In genomic region chr17:40515011-40515410, GRCh38 we compare ENCODE assay signal across 22 cellular contexts. TPM values are rescaled to one million over a fixed set of nuclear protein-coding genes. Genes with fewer than 3 reads are reported as not detected.
A peak's percentile ranks its signal among the peaks of the same experiment; 100 is the strongest.
DNase-seq lines count a peak whose midpoint lies in the region; ATAC-seq and TF ChIP-seq lines count a peak whose summit lies in the region.
"Had no signal": no experiment of that assay in that cellular context is flagged by ENCODE, and none has a peak within 500 bp of the region (broad histone marks: within the 10 kb centered on the region; RNA-seq: fewer than 3 reads in every experiment).

No MANE protein-coding gene starts in this region.

- H3F3A ChIP-seq in GM23248 (ENCODE audit: insufficient read depth): peaks cover 25% of the 10 kb centered on the region

- CTCF ChIA-PET in activated naive CD4-positive, alpha-beta T cell treated with anti-CD3 and anti-CD28 coated beads, Interleukin-2, amount 10 ng/mL, durations not matched to agents 7 days and 5 days (lab: Charles Lee): no interaction called here
- CTCF ChIA-PET in activated naive CD4-positive, alpha-beta T cell treated with anti-CD3 and anti-CD28 coated beads for 36 hours (lab: Charles Lee): no interaction called here
- CTCF ChIA-PET in OCI-LY7 (lab: Charles Lee; ENCODE audit: unreplicated experiment): no interaction called here

- peak overlapping the region; percentile 94 for H3K27ac Mint-ChIP-seq in activated naive CD4-positive, alpha-beta T cell treated with anti-CD3 and anti-CD28 coated beads, Interleukin-2, amount 10 ng/mL, durations not matched to agents 7 days and 5 days
- no peak overlapping the region for H3K27ac Mint-ChIP-seq in activated naive CD4-positive, alpha-beta T cell treated with anti-CD3 and anti-CD28 coated beads for 36 hours
- peak overlapping the region in 1 of 2 donors; percentile 90 for H3K27ac Mint-ChIP-seq in effector memory CD8-positive, alpha-beta T cell
- H3K27ac Mint-ChIP-seq: stimulated activated memory B cell treated with anti-CD40 and anti-IgM and Interleukin-4, amounts not matched to agents 10 μg/mL and 1 μg/mL and 100 μg/mL, for 72 hours had no signal

- POLR2A ChIA-PET in OCI-LY7 (lab: Charles Lee): interaction anchor here (0.6 kb wide), 1 partner anchor 39 kb away, joined by 3 read pairs; no protein-coding TSS in a partner anchor

- ATAC-seq in effector memory CD8-positive, alpha-beta T cell (replicated peaks): no peak
- ATAC-seq in HG02840 (IDR thresholded peaks at IDR 0.05; ENCODE audit: low FRiP score, unreplicated experiment): no peak
- ATAC-seq: left lung; mucosa of descending colon; stimulated activated memory B cell treated with anti-CD40 and anti-IgM and Interleukin-4, amounts not matched to agents 10 μg/mL and 1 μg/mL and 100 μg/mL, for 72 hours had no signal

- H3K4me1 ChIP-seq in OCI-LY7 (ENCODE audit: insufficient read depth, low read length, poor library complexity, severe bottlenecking) (peaks cover 37% of the 10 kb centered on the region), spleen (peaks cover 25 to 58% (median 39%) of the 10 kb centered on the region in 6 donors), GM23248 (ENCODE audit: insufficient read depth) (peaks cover 52% of the 10 kb centered on the region)
- H3K4me1 ChIP-seq: right atrium auricular region had no signal

- H3K9me2 ChIP-seq in OCI-LY7 (ENCODE audit: insufficient read depth, low read length) (no peaks in the 10 kb centered on the region), GM23248 (ENCODE audit: insufficient read depth) (no peaks in the 10 kb centered on the region)

- H3K9me3 ChIP-seq in OCI-LY7 (ENCODE audit: low read length) (no peaks in the 10 kb centered on the region), spleen (no peaks in the 10 kb centered on the region), GM23248 (ENCODE audit: low read depth) (no peaks in the 10 kb centered on the region)
- H3K9me3 ChIP-seq: Caco-2, left lung, mucosa of descending colon, right atrium auricular region, thoracic aorta had no signal

- H3K79me2 ChIP-seq in OCI-LY7 (ENCODE audit: insufficient read depth, low read depth, low read length): no peaks in the 10 kb centered on the region
- H3K79me2 ChIP-seq in GM23248 (ENCODE audit: insufficient read depth): no peaks in the 10 kb centered on the region

- H3K27me3 ChIP-seq in spleen (replicated peaks in 1 of 7) (peaks cover 0 to 5% (median 0%) of the 10 kb centered on the region in 7 donors), GM23248 (replicated peaks; ENCODE audit: insufficient read depth) (no peaks in the 10 kb centered on the region)
- H3K27me3 ChIP-seq: left lung, right atrium auricular region had no signal

- BruUV-seq in OCI-LY7 (replicated peaks; lab: Mats Ljungman, UMichigan): no TSS peak

- no peak overlapping the region for H3K4me3 Mint-ChIP-seq in activated naive CD4-positive, alpha-beta T cell treated with anti-CD3 and anti-CD28 coated beads, Interleukin-2, amount 10 ng/mL, durations not matched to agents 7 days and 5 days
- H3K4me3 Mint-ChIP-seq in activated naive CD4-positive, alpha-beta T cell treated with anti-CD3 and anti-CD28 coated beads for 36 hours: no peak overlapping the region
- H3K4me3 Mint-ChIP-seq in effector memory CD8-positive, alpha-beta T cell: peak overlapping the region; percentile 78 to 80
- H3K4me3 Mint-ChIP-seq: stimulated activated memory B cell treated with anti-CD40 and anti-IgM and Interleukin-4, amounts not matched to agents 10 μg/mL and 1 μg/mL and 100 μg/mL, for 72 hours had no signal

- in situ Hi-C loops in GM23248 (cut with MboI): no loop called here

- H3K36me3 ChIP-seq in OCI-LY7 (ENCODE audit: insufficient read depth, low read length) (no peaks in the 10 kb centered on the region), spleen (no peaks in the 10 kb centered on the region), GM23248 (ENCODE audit: low read depth) (no peaks in the 10 kb centered on the region)
- H3K36me3 ChIP-seq: left lung, right atrium auricular region, thoracic aorta had no signal

- no peaks in the 10 kb centered on the region for H3K9me3 Mint-ChIP-seq in activated naive CD4-positive, alpha-beta T cell treated with anti-CD3 and anti-CD28 coated beads, Interleukin-2, amount 10 ng/mL, durations not matched to agents 7 days and 5 days
- H3K9me3 Mint-ChIP-seq in activated naive CD4-positive, alpha-beta T cell treated with anti-CD3 and anti-CD28 coated beads for 36 hours: no peaks in the 10 kb centered on the region
- H3K9me3 Mint-ChIP-seq in effector memory CD8-positive, alpha-beta T cell: no peaks in the 10 kb centered on the region
- H3K9me3 Mint-ChIP-seq: stimulated activated memory B cell treated with anti-CD40 and anti-IgM and Interleukin-4, amounts not matched to agents 10 μg/mL and 1 μg/mL and 100 μg/mL, for 72 hours had no signal

- H2AFZ ChIP-seq in OCI-LY7 (ENCODE audit: low read length) (no peak overlapping the region), GM23248 (no peak overlapping the region)

- H3K27me3 Mint-ChIP-seq in activated naive CD4-positive, alpha-beta T cell treated with anti-CD3 and anti-CD28 coated beads, Interleukin-2, amount 10 ng/mL, durations not matched to agents 7 days and 5 days: no peaks in the 10 kb centered on the region
- H3K27me3 Mint-ChIP-seq in activated naive CD4-positive, alpha-beta T cell treated with anti-CD3 and anti-CD28 coated beads for 36 hours (ENCODE audit: low read depth): peaks cover 3% of the 10 kb centered on the region
- H3K27me3 Mint-ChIP-seq in effector memory CD8-positive, alpha-beta T cell: no peaks in the 10 kb centered on the region

- H3K27ac ChIP-seq in OCI-LY7 (ENCODE audit: low read depth, low read length, poor library complexity, severe bottlenecking) (no peak overlapping the region), spleen (no peak overlapping the region), GM23248 (no peak overlapping the region)
- H3K27ac ChIP-seq: left lung, right atrium auricular region, thoracic aorta had no signal

- intact Hi-C loops in activated naive CD4-positive, alpha-beta T cell treated with anti-CD3 and anti-CD28 coated beads for 36 hours (cut with micrococcal nuclease): no loop called here
- intact Hi-C loops in OCI-LY7 (cut with micrococcal nuclease; ENCODE audit: unreplicated experiment) (no loop called here), spleen (cut with DNase I; ENCODE audit: low total_unique reads) (no loop called here)

- H4K20me1 ChIP-seq in OCI-LY7 (ENCODE audit: insufficient read depth, low read length) (no peaks in the 10 kb centered on the region), GM23248 (ENCODE audit: insufficient read depth) (no peaks in the 10 kb centered on the region)

- DNase-seq in activated naive CD4-positive, alpha-beta T cell treated with anti-CD3 and anti-CD28 coated beads, Interleukin-2, amount 10 ng/mL, durations not matched to agents 7 days and 5 days: no peak
- no peak for DNase-seq in activated naive CD4-positive, alpha-beta T cell treated with anti-CD3 and anti-CD28 coated beads for 36 hours
- DNase-seq in OCI-LY7 (ENCODE audit: low spot score): no peak
- DNase-seq in effector memory CD8-positive, alpha-beta T cell: no peak
- DNase-seq in spleen: peak; percentile 64
- DNase-seq in NCI-H1105 treated with DMSO at 0.1 percent for 48 hours (lab: John Stamatoyannopoulos, UW): no peak
- DNase-seq in GM23248: no peak
- DNase-seq: Caco-2, EL, KG1, mucosa of descending colon, NCI-H1048, NCI-H2029 treated with DMSO at 0.1 percent for 48 hours, nucleus accumbens had no signal

- peaks cover 26% of the 10 kb centered on the region for H3K36me3 Mint-ChIP-seq in activated naive CD4-positive, alpha-beta T cell treated with anti-CD3 and anti-CD28 coated beads, Interleukin-2, amount 10 ng/mL, durations not matched to agents 7 days and 5 days
- H3K36me3 Mint-ChIP-seq in activated naive CD4-positive, alpha-beta T cell treated with anti-CD3 and anti-CD28 coated beads for 36 hours (ENCODE audit: low read depth): peaks cover 4% of the 10 kb centered on the region
- H3K36me3 Mint-ChIP-seq in effector memory CD8-positive, alpha-beta T cell (ENCODE audit: insufficient read depth): peaks cover 12% of the 10 kb centered on the region
- H3K36me3 Mint-ChIP-seq: stimulated activated memory B cell treated with anti-CD40 and anti-IgM and Interleukin-4, amounts not matched to agents 10 μg/mL and 1 μg/mL and 100 μg/mL, for 72 hours had no signal

- H3K4me2 ChIP-seq in OCI-LY7 (ENCODE audit: low read length): 0 out of 2 replicates have a peak overlapping the region, but pooled peaks have one; percentile 90
- no peak overlapping the region for H3K4me2 ChIP-seq in GM23248 (ENCODE audit: unreplicated experiment)

- H3K9ac ChIP-seq in GM23248: no peak overlapping the region

- WGBS in spleen, 5 donors: 74 to 94% (median 79%) methylated on average over 3 to 4 of the region's 4 CpGs
- 97 to 98% methylated on average over 4 of the region's 4 CpGs for WGBS in GM23248 (ENCODE audit: low coverage in 1 of 2, low lambda C conversion rate in 2 of 2, missing lambda C conversion rate in 2 of 2), 2 experiments

- H3K4me1 Mint-ChIP-seq in activated naive CD4-positive, alpha-beta T cell treated with anti-CD3 and anti-CD28 coated beads, Interleukin-2, amount 10 ng/mL, durations not matched to agents 7 days and 5 days: peaks cover 72% of the 10 kb centered on the region
- H3K4me1 Mint-ChIP-seq in activated naive CD4-positive, alpha-beta T cell treated with anti-CD3 and anti-CD28 coated beads for 36 hours (ENCODE audit: low read depth): peaks cover 44% of the 10 kb centered on the region
- peaks cover 53 to 54% of the 10 kb centered on the region in 2 donors for H3K4me1 Mint-ChIP-seq in effector memory CD8-positive, alpha-beta T cell (ENCODE audit: low read depth in 2 of 2)

- no peak for TF ChIP-seq CTCF in OCI-LY7 (conservative IDR thresholded peaks at IDR 0.05; ENCODE audit: low read length)
- no peak for TF ChIP-seq CTCF in spleen (IDR thresholded peaks at IDR 0.05 in 8 of 11, conservative IDR thresholded peaks at IDR 0.05 in 3 of 11)

- H3K4me3 ChIP-seq in OCI-LY7 (ENCODE audit: low read depth, low read length, poor library complexity, severe bottlenecking) (no peak overlapping the region), spleen (no peak overlapping the region), GM23248 (no peak overlapping the region)
- H3K4me3 ChIP-seq: left lung, mucosa of descending colon, right atrium auricular region, thoracic aorta had no signal

- no peak for TF ChIP-seq POLR2A in spleen (IDR thresholded peaks at IDR 0.05)

RNA-seq across cellular contexts. Expression of gene TNS4, which starts 13.6 kb away (rescaled TPM):
- total RNA-seq in activated naive CD4-positive, alpha-beta T cell treated with anti-CD3 and anti-CD28 coated beads for 36 hours: 1 to 10 TPM; 4.7 to 5.9 TPM
- 0.18 and 0.22 TPM in 2 replicates for total RNA-seq in OCI-LY7 (2014; rRNA removed; shearing (Covaris generic))
- 0.66 and 0.97 TPM in 2 replicates for total RNA-seq in OCI-LY7 (2022)
- 1 to 10 TPM in 1 of 7 donors, under 1 TPM in 5, not detected in 1; 0.14 to 1.3 (median 0.41) TPM for total RNA-seq in spleen
- under 1 TPM; 0.15 to 0.45 (median 0.21) TPM for polyA plus RNA-seq in spleen
- not detected in 2 replicates for total RNA-seq in GM23248 (2014; rRNA removed; shearing (Covaris generic))
- 0.20 and 0.44 TPM in 2 replicates for polyA plus RNA-seq in GM23248 (2016; fragmentation: Nextera tagmentation; extraction: Ambion mirVana)
- total RNA-seq: Caco-2, cerebellum, right atrium auricular region, RPMI7951 had no signal

RNA-seq across cellular contexts. Expression of gene CCR7, which starts 50.3 kb away (rescaled TPM):
- total RNA-seq in activated naive CD4-positive, alpha-beta T cell treated with anti-CD3 and anti-CD28 coated beads for 36 hours: 100 to 1,000 TPM; 150 to 156 TPM
- 1.8 and 2.3 TPM in 2 replicates for total RNA-seq in OCI-LY7 (2014; rRNA removed; shearing (Covaris generic))
- total RNA-seq in OCI-LY7 (2022) (0.48 TPM in 1 of 2 replicates, not detected in the other), spleen (10 to 100 TPM; 31.9 to 77.4 (median 49.9) TPM)
- polyA plus RNA-seq in spleen (10 to 100 TPM; 29.0 to 79.1 (median 63.5) TPM), GM23248 (2016; fragmentation: Nextera tagmentation; extraction: Ambion mirVana) (0.68 and 1.2 TPM in 2 replicates)
- not detected in 2 replicates for total RNA-seq in GM23248 (2014; rRNA removed; shearing (Covaris generic))
- total RNA-seq: Caco-2, cerebellum, NCI-H460, RPMI7951, thoracic aorta had no signal

Comparison
In these comparisons a context has a peak if more than half of its experiments do, and no peak if none do; other contexts are left out.
1. H3K4me3 Mint-ChIP-seq: peak in effector memory CD8-positive, alpha-beta T cell (2 of 2); none in activated naive CD4-positive, alpha-beta T cell treated with anti-CD3 and anti-CD28 coated beads, Interleukin-2, amount 10 ng/mL, durations not matched to agents 7 days and 5 days (single experiment) and activated naive CD4-positive, alpha-beta T cell treated with anti-CD3 and anti-CD28 coated beads for 36 hours (single experiment).
2. RNA of gene CCR7, which starts 50.3 kb away (total RNA-seq): 150 to 156 TPM in activated naive CD4-positive, alpha-beta T cell treated with anti-CD3 and anti-CD28 coated beads for 36 hours and 31.9 to 77.4 TPM in spleen; 0.48 to 2.3 TPM in OCI-LY7 and not detected in GM23248; every median in the first group is over 4 times any median in the second.